Comparison of ENCODE assay signal across 8 cellular contexts in genomic region chr9:122370303-122370702, GRCh38. TPM values are rescaled to one million over a fixed set of nuclear protein-coding genes. Genes with fewer than 3 reads are reported as not detected.
DNase-seq lines count a peak whose midpoint lies in the region; ATAC-seq and TF ChIP-seq lines count a peak whose summit lies in the region.

No MANE protein-coding gene starts in this region.

- no peaks in the 10 kb centered on the region for H3K9me3 ChIP-seq in PC-3 (ENCODE audit: low read length)
- no peaks in the 10 kb centered on the region for H3K9me3 ChIP-seq in upper lobe of left lung

- TF ChIP-seq EP300 in upper lobe of left lung (IDR thresholded peaks at IDR 0.05), result no peak

- H3K36me3 ChIP-seq in PC-3 (ENCODE audit: low read depth, low read length) (no peaks in the 10 kb centered on the region), upper lobe of left lung (no peaks in the 10 kb centered on the region)

- DNase-seq in Right ventricle myocardium superior, result peak; percentile 68
- DNase-seq in cardiac septum (ENCODE audit: low spot score), result no peak
- DNase-seq in PC-3, result no peak
- DNase-seq in germinal center (ENCODE audit: low spot score), result peak; percentile 50
- DNase-seq in upper lobe of left lung, result peak in 1 of 2 donors; percentile 44
- DNase-seq in activated CD4-positive, CD25-positive, alpha-beta regulatory T cell treated with anti-CD3 and anti-CD28 coated beads, Interleukin-2, amount 50 U/mL, for 72 hours, result no peak
- DNase-seq in NCI-H526 (lab: John Stamatoyannopoulos, UW), result no peak
- no peak for DNase-seq in glomerular visceral epithelial cell (ENCODE audit: extremely low spot score)

- no peaks in the 10 kb centered on the region for H4K20me1 ChIP-seq in PC-3 (ENCODE audit: low read length)

- no peak for ATAC-seq in Right ventricle myocardium superior (ENCODE audit: poor library complexity)
- ATAC-seq in PC-3, result no peak
- peak in 1 of 2 donors; percentile 46 for ATAC-seq in upper lobe of left lung (ENCODE audit: low FRiP score in 2 of 2)

- H3K27me3 ChIP-seq in PC-3 (ENCODE audit: low read length) (peaks cover 4% of the 10 kb centered on the region; the same call in 1 of the 2 replicates), upper lobe of left lung (no peaks in the 10 kb centered on the region)

- intact Hi-C loops in Right ventricle myocardium superior (cut with DNase I) (loop anchor here (10.0 kb wide), 2 partner anchors 84 to 444 kb away; no protein-coding TSS in a partner anchor), cardiac septum (cut with DNase I) (no loop called here), PC-3 (cut with micrococcal nuclease) (no loop called here)

- WGBS in upper lobe of left lung, 2 donors, result 57 to 58% methylated on average over 5 of the region's 5 CpGs

- POLR2A ChIA-PET in PC-3 (lab: Charles Lee; ENCODE audit: unreplicated experiment), result no interaction called here

- H3F3A ChIP-seq in PC-3 (ENCODE audit: low read length, unreplicated experiment), result no peaks in the 10 kb centered on the region

- H3K27ac ChIP-seq in PC-3 (ENCODE audit: low read length), result no peak overlapping the region
- peak overlapping the region in 1 of 4 donors; percentile 38 for H3K27ac ChIP-seq in upper lobe of left lung

- no peak overlapping the region for H3K9ac ChIP-seq in PC-3 (ENCODE audit: low read length)

- H3K9me2 ChIP-seq in PC-3 (replicated peaks; ENCODE audit: low read length), result no peaks in the 10 kb centered on the region

- peaks cover 23% of the 10 kb centered on the region for H3K4me1 ChIP-seq in PC-3 (ENCODE audit: insufficient read depth, low read length)
- H3K4me1 ChIP-seq in upper lobe of left lung, result peaks cover 15 to 26% (median 25%) of the 10 kb centered on the region in 4 donors

- H3K79me2 ChIP-seq in PC-3 (ENCODE audit: low read length), result no peaks in the 10 kb centered on the region

- BruUV-seq in PC-3 (replicated peaks; lab: Mats Ljungman, UMichigan), result no TSS peak

- no peak for TF ChIP-seq CTCF in PC-3 (conservative IDR thresholded peaks at IDR 0.05; ENCODE audit: low read depth, low read length)
- no peak for TF ChIP-seq CTCF in upper lobe of left lung (IDR thresholded peaks at IDR 0.05)

- no peak for TF ChIP-seq POLR2A in upper lobe of left lung (IDR thresholded peaks at IDR 0.05)

- peak overlapping the region; percentile 73 for H3K4me2 ChIP-seq in PC-3 (ENCODE audit: low read length)

- no peak overlapping the region for H2AFZ ChIP-seq in PC-3 (ENCODE audit: low read length)

- H3K4me3 ChIP-seq in PC-3 (ENCODE audit: low read length) (no peak overlapping the region), upper lobe of left lung (peak overlapping the region in 3 of 4 donors; percentile 32 to 53 (median 48))

- CTCF ChIA-PET in PC-3 (lab: Charles Lee), result no interaction called here

RNA-seq across cellular contexts. Expression of gene PTGS1, which starts 0.5 kb away (rescaled TPM):
- 4.0 TPM for total RNA-seq in Right ventricle myocardium superior
- 2.9 TPM for total RNA-seq in cardiac septum
- total RNA-seq in PC-3 (2014; rRNA removed), result 0.44 and 0.86 TPM in 2 replicates
- total RNA-seq in upper lobe of left lung, result 10 to 100 TPM in 2 of 6 donors, 1 to 10 TPM in 4; 5.0 to 21.4 (median 8.5) TPM

Comparison
In these comparisons a context has a peak if more than half of its experiments do, and no peak if none do; other contexts are left out.
1. DNase-seq: peak in Right ventricle myocardium superior (single experiment) and germinal center (single experiment); none in cardiac septum (single experiment), PC-3 (single experiment), activated CD4-positive, CD25-positive, alpha-beta regulatory T cell treated with anti-CD3 and anti-CD28 coated beads, Interleukin-2, amount 50 U/mL, for 72 hours (single experiment), NCI-H526 (0 of 2) and glomerular visceral epithelial cell (single experiment).